ENCODE assay signal across 20 cellular contexts in the genomic region with DNA sequence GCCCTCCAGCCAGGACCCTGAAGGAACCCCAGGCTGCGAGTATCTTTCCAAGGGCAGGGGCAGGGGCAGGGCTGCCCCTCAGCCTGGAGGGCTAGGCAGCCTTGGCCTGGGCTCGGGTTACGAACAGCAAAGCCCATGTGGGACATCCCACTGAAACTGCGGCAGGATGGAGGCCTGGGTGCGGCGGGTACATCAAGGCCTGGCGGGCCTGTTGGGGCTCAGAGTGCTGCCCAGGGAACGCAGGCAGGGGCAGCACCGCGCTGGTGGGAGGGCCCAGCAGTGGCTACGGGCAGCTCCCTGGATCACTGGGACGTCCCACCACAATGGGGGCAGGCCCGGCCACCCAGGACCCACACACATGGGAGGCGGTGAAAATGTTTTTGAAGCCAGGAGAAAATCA. TPM values are rescaled to one million over a fixed set of nuclear protein-coding genes. Genes with fewer than 3 reads are reported as not detected.
"Had no signal": no experiment of that assay in that cellular context is flagged by ENCODE, and none has a peak within 500 bp of the region (broad histone marks: within the 10 kb centered on the region; RNA-seq: fewer than 3 reads in every experiment).

No MANE protein-coding gene starts in this region.

- H3K4me3 Mint-ChIP-seq: activated CD4-positive, alpha-beta T cell treated with anti-CD3 and anti-CD28 coated beads, Interleukin-2, amount 10 ng/mL, durations not matched to agents 7 days and 5 days; activated CD8-positive, alpha-beta T cell treated with anti-CD3 and anti-CD28 coated beads, Interleukin-2, amount 10 ng/mL, durations not matched to agents 7 days and 5 days; T-cell had no signal

- H3K4me3 ChIP-seq: adrenal gland, pancreas, SK-N-MC, transverse colon, uterus had no signal

- H3K27me3 Mint-ChIP-seq: activated CD4-positive, alpha-beta T cell treated with anti-CD3 and anti-CD28 coated beads, Interleukin-2, amount 10 ng/mL, durations not matched to agents 7 days and 5 days had no signal

- H3K36me3 Mint-ChIP-seq: T-cell had no signal

- H3K4me1 ChIP-seq: transverse colon, uterus had no signal

- H3K27ac ChIP-seq: adrenal gland, epithelial cell of prostate, pancreas, SK-N-MC, transverse colon, uterus had no signal

- H3K9me3 ChIP-seq: adrenal gland, pancreas, transverse colon, uterus had no signal

- H3K4me1 Mint-ChIP-seq: activated CD4-positive, alpha-beta T cell treated with anti-CD3 and anti-CD28 coated beads, Interleukin-2, amount 10 ng/mL, durations not matched to agents 7 days and 5 days; T-cell had no signal

- H3K9me3 Mint-ChIP-seq: activated CD4-positive, alpha-beta T cell treated with anti-CD3 and anti-CD28 coated beads, Interleukin-2, amount 10 ng/mL, durations not matched to agents 7 days and 5 days; T-cell had no signal

- DNase-seq: activated CD4-positive, alpha-beta T cell treated with anti-CD3 and anti-CD28 coated beads, Interleukin-2, amount 10 ng/mL, durations not matched to agents 7 days and 5 days; activated CD8-positive, alpha-beta T cell treated with anti-CD3 and anti-CD28 coated beads, Interleukin-2, amount 10 ng/mL, durations not matched to agents 7 days and 5 days; activated effector memory CD4-positive, alpha-beta T cell treated with Interleukin-2 at 50 U/mL for 16 hours; activated naive CD4-positive, alpha-beta T cell treated with anti-CD3 and anti-CD28 coated beads, Interleukin-2, amount 50 U/mL, for 16 hours; activated T-cell treated with anti-CD3 and anti-CD28 coated beads, Interleukin-2, amount 50 U/mL, for 48 hours; adrenal gland; foreskin fibroblast; hypothalamus; islet precursor cell; stimulated activated naive CD8-positive, alpha-beta T cell treated with anti-CD3 and anti-CD28 coated beads, Interleukin-15, Interleukin-2, amounts not matched to agents 100 U/mL and 50 U/mL, for 24 hours; T-cell; T-helper 9 cell; transverse colon; uterus had no signal

- H3K36me3 ChIP-seq: adrenal gland, pancreas, transverse colon, uterus had no signal

- H3K27ac Mint-ChIP-seq: activated CD4-positive, alpha-beta T cell treated with anti-CD3 and anti-CD28 coated beads, Interleukin-2, amount 10 ng/mL, durations not matched to agents 7 days and 5 days; activated CD8-positive, alpha-beta T cell treated with anti-CD3 and anti-CD28 coated beads, Interleukin-2, amount 10 ng/mL, durations not matched to agents 7 days and 5 days; T-cell had no signal

- ATAC-seq: activated CD8-positive, alpha-beta T cell treated with anti-CD3 and anti-CD28 coated beads, Interleukin-2, amount 10 ng/mL, durations not matched to agents 7 days and 5 days; left lobe of liver; pancreas; stimulated activated naive CD8-positive, alpha-beta T cell treated with anti-CD3 and anti-CD28 coated beads, Interleukin-15, Interleukin-2, amounts not matched to agents 100 U/mL and 50 U/mL, for 24 hours; T-cell had no signal

- H3K27me3 ChIP-seq: adrenal gland, pancreas, uterus had no signal

RNA-seq across cellular contexts. Expression of gene NAT8L, which starts 10.9 kb away (rescaled TPM):
- total RNA-seq: bronchial epithelial cell, glomerular endothelial cell had no signal
